In genomic region chrX:74550295-74550802, GRCh38 we compare ENCODE assay signal across 8 cellular contexts.
DNase-seq lines count a peak whose midpoint lies in the region; ATAC-seq lines count a peak whose summit lies in the region.

No MANE protein-coding gene starts in this region.

- no peak overlapping the region for H3K4me3 Mint-ChIP-seq in T-helper 1 cell treated with Interleukin-12 subunit alpha and Interleukin-12 subunit beta and Interleukin-4 antibody, amounts not matched to agents 30 μg/mL and 1 μg/mL, for 36 hours

- peaks cover 3% of the 10 kb centered on the region for H3K27me3 ChIP-seq in adipocyte (replicated peaks; ENCODE audit: control insufficient read depth, insufficient read depth, low read length)

- peaks cover 3% of the 10 kb centered on the region for H3K4me1 Mint-ChIP-seq in T-helper 1 cell treated with Interleukin-12 subunit alpha and Interleukin-12 subunit beta and Interleukin-4 antibody, amounts not matched to agents 30 μg/mL and 1 μg/mL, for 36 hours (ENCODE audit: low read depth)

- intact Hi-C loops in left ventricle myocardium superior (cut with micrococcal nuclease) (no loop called here), sciatic nerve (cut with DNase I) (no loop called here)

- peak overlapping the region; percentile 59 for H3K27ac Mint-ChIP-seq in T-helper 1 cell treated with Interleukin-12 subunit alpha and Interleukin-12 subunit beta and Interleukin-4 antibody, amounts not matched to agents 30 μg/mL and 1 μg/mL, for 36 hours

- no peaks in the 10 kb centered on the region for H3K9me3 Mint-ChIP-seq in T-helper 1 cell treated with Interleukin-12 subunit alpha and Interleukin-12 subunit beta and Interleukin-4 antibody, amounts not matched to agents 30 μg/mL and 1 μg/mL, for 36 hours

- H3K4me3 ChIP-seq in adipocyte (ENCODE audit: low read length): peak overlapping the region; percentile 57

- DNase-seq in NCI-H187 (lab: John Stamatoyannopoulos, UW) (peak; percentile 10 to 37), adipocyte (ENCODE audit: low read depth) (peak; percentile 82), left ventricle myocardium superior (peak; percentile 90), sciatic nerve (ENCODE audit: low spot score) (peak; percentile 91), GM19238 (ENCODE audit: insufficient read length, low spot score) (no peak)

- H3K9ac ChIP-seq in adipocyte (ENCODE audit: low read length): no peak overlapping the region

- H3K36me3 Mint-ChIP-seq in T-helper 1 cell treated with Interleukin-12 subunit alpha and Interleukin-12 subunit beta and Interleukin-4 antibody, amounts not matched to agents 30 μg/mL and 1 μg/mL, for 36 hours (ENCODE audit: low read depth): no peaks in the 10 kb centered on the region

- H3K36me3 ChIP-seq in adipocyte (ENCODE audit: control insufficient read depth, insufficient read depth, low read length, severe bottlenecking): no peaks in the 10 kb centered on the region

- no peaks in the 10 kb centered on the region for H3K9me3 ChIP-seq in adipocyte (ENCODE audit: control insufficient read depth, low read length)

- ATAC-seq in GM18502 (IDR thresholded peaks at IDR 0.05; ENCODE audit: poor library complexity, unreplicated experiment) (peak; percentile 93), HG02938 (IDR thresholded peaks at IDR 0.05; ENCODE audit: unreplicated experiment) (peak; percentile 78), left ventricle myocardium superior (peak; percentile 94), sciatic nerve (peak; percentile 95)

- no peaks in the 10 kb centered on the region for H3K27me3 Mint-ChIP-seq in T-helper 1 cell treated with Interleukin-12 subunit alpha and Interleukin-12 subunit beta and Interleukin-4 antibody, amounts not matched to agents 30 μg/mL and 1 μg/mL, for 36 hours (ENCODE audit: low read depth)

- H3K4me1 ChIP-seq in adipocyte (ENCODE audit: control insufficient read depth, insufficient read depth, low read length): no peaks in the 10 kb centered on the region
